ENCODE assay signal across 20 cellular contexts in the genomic region with DNA sequence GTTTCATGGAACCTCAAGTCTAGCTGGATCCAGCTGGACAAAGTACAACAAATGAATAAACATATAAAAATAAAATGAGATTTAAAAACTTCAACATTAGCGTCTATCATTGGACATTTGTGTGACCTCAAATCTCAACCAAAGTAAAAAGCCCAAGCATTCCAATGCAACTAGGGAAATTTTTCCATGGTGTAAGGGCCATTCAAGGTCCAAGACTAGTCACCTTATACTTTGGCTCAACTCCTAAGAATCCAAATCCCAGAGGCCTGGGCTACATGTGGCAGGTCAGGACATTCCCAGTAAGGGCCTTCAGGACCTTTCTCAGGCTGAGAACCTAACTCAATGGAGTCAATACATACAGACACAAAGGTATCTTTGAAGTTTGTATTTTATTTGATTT.
A peak's percentile ranks its signal among the peaks of the same experiment; 100 is the strongest.
DNase-seq lines count a peak whose midpoint lies in the region; ATAC-seq and TF ChIP-seq lines count a peak whose summit lies in the region.
"Had no signal": no experiment of that assay in that cellular context is flagged by ENCODE, and none has a peak within 500 bp of the region (broad histone marks: within the 10 kb centered on the region; RNA-seq: fewer than 3 reads in every experiment).

No MANE protein-coding gene starts in this region.

- no peak overlapping the region for H3K4me3 ChIP-seq in CD4-positive, alpha-beta memory T cell (ENCODE audit: low read length in 2 of 2)
- H3K4me3 ChIP-seq in thoracic aorta (no peak overlapping the region), BE2C (ENCODE audit: low read depth, low read length) (no peak overlapping the region)
- no peak overlapping the region for H3K4me3 ChIP-seq in CD8-positive, alpha-beta memory T cell (ENCODE audit: low read length)
- H3K4me3 ChIP-seq: BLaER1 treated with 17β-estradiol and CSF1 and Interleukin-3, amounts not matched to agents 10 nM and 100 nM; GM12878; HAP-1 had no signal

- intact Hi-C loops in CD4-positive, alpha-beta memory T cell (cut with micrococcal nuclease) = no loop called here

- peaks cover 28% of the 10 kb centered on the region for H3K4me1 ChIP-seq in CD4-positive, alpha-beta memory T cell (ENCODE audit: insufficient read depth, low read length)
- peaks cover 15 to 30% of the 10 kb centered on the region in 2 donors for H3K4me1 ChIP-seq in thoracic aorta (ENCODE audit: control insufficient read depth in 1 of 2, low read depth in 2 of 2)
- H3K4me1 ChIP-seq in BE2C = no peaks in the 10 kb centered on the region
- H3K4me1 ChIP-seq in CD8-positive, alpha-beta memory T cell (ENCODE audit: insufficient read depth, low read length) = peaks cover 26% of the 10 kb centered on the region
- H3K4me1 ChIP-seq: Caco-2, HAP-1 had no signal

- H3K36me3 Mint-ChIP-seq in activated CD8-positive, alpha-beta memory T cell treated with anti-CD3 and anti-CD28 coated beads, Interleukin-2, amount 10 ng/mL, durations not matched to agents 7 days and 5 days = peaks cover 15% of the 10 kb centered on the region
- H3K36me3 Mint-ChIP-seq in CD4-positive, alpha-beta memory T cell = peaks cover 0 to 3% of the 10 kb centered on the region in 2 donors
- peaks cover 4% of the 10 kb centered on the region for H3K36me3 Mint-ChIP-seq in T-cell
- peaks cover 0 to 21% (median 0%) of the 10 kb centered on the region in 3 donors for H3K36me3 Mint-ChIP-seq in CD8-positive, alpha-beta memory T cell
- H3K36me3 Mint-ChIP-seq: CD14-positive monocyte had no signal

- H3K9me3 Mint-ChIP-seq in activated CD8-positive, alpha-beta memory T cell treated with anti-CD3 and anti-CD28 coated beads, Interleukin-2, amount 10 ng/mL, durations not matched to agents 7 days and 5 days (ENCODE audit: low read depth) = peaks cover 13% of the 10 kb centered on the region
- H3K9me3 Mint-ChIP-seq in CD4-positive, alpha-beta memory T cell = peaks cover 0 to 10% (median 0%) of the 10 kb centered on the region in 8 donors
- peaks cover 2 to 15% (median 4%) of the 10 kb centered on the region in 3 donors for H3K9me3 Mint-ChIP-seq in T-cell
- H3K9me3 Mint-ChIP-seq in CD8-positive, alpha-beta memory T cell = peaks cover 0 to 16% (median 3%) of the 10 kb centered on the region in 5 donors

- no peaks in the 10 kb centered on the region for H3K27me3 ChIP-seq in CD4-positive, alpha-beta memory T cell (ENCODE audit: insufficient read depth, low read length)
- H3K27me3 ChIP-seq in thoracic aorta (replicated peaks; ENCODE audit: insufficient read depth) (no peaks in the 10 kb centered on the region), BE2C (no peaks in the 10 kb centered on the region)
- no peaks in the 10 kb centered on the region for H3K27me3 ChIP-seq in CD8-positive, alpha-beta memory T cell (ENCODE audit: insufficient read depth, low read length, poor library complexity, severe bottlenecking)
- H3K27me3 ChIP-seq: BLaER1 treated with 17β-estradiol and CSF1 and Interleukin-3, amounts not matched to agents 10 nM and 100 nM had no signal

- DNase-seq in activated CD8-positive, alpha-beta memory T cell treated with anti-CD3 and anti-CD28 coated beads, Interleukin-2, amount 10 ng/mL, durations not matched to agents 7 days and 5 days = no peak
- DNase-seq in activated CD8-positive, alpha-beta memory T cell treated with anti-CD3 and anti-CD28 coated beads, Interleukin-2, amount 50 U/mL, for 4 hours = no peak
- no peak for DNase-seq in CD4-positive, alpha-beta memory T cell
- no peak for DNase-seq in T-cell
- no peak for DNase-seq in thoracic aorta (ENCODE audit: low spot score)
- DNase-seq in BE2C = no peak
- no peak for DNase-seq in CD8-positive, alpha-beta memory T cell
- DNase-seq in activated CD4-positive, alpha-beta T cell treated with anti-CD3 and anti-CD28 coated beads, Interleukin-2, amount 50 U/mL, for 48 hours = no peak
- DNase-seq: Caco-2, DMS153, EL, GDM1, GOT3, HFFc6 had no signal

- CTCF ChIA-PET in activated CD8-positive, alpha-beta memory T cell treated with anti-CD3 and anti-CD28 coated beads, Interleukin-2, amount 10 ng/mL, durations not matched to agents 7 days and 5 days (lab: Charles Lee) = no interaction called here
- CTCF ChIA-PET in CD4-positive, alpha-beta memory T cell (lab: Charles Lee; ENCODE audit: partially characterized antibody) = interaction anchor here (1.5 kb wide), 1 partner anchor 46 kb away, joined by 3 read pairs; no protein-coding TSS in a partner anchor
- CTCF ChIA-PET in T-cell (lab: Charles Lee) = no interaction called here
- CTCF ChIA-PET in CD8-positive, alpha-beta memory T cell (lab: Charles Lee) = interaction anchor here (0.9 to 1.3 kb wide), 2 partner anchors 21 to 39 kb away, joined by 3 to 4 read pairs; no protein-coding TSS in a partner anchor

- no peak for ATAC-seq in activated CD8-positive, alpha-beta memory T cell treated with anti-CD3 and anti-CD28 coated beads, Interleukin-2, amount 10 ng/mL, durations not matched to agents 7 days and 5 days
- no peak for ATAC-seq in T-cell (replicated peaks in 1 of 4)
- peak; percentile 92 for ATAC-seq in thoracic aorta (ENCODE audit: insufficient number of reproducible peaks, low FRiP score, low read depth)
- ATAC-seq: GM12878 had no signal

- no peak overlapping the region for H3K27ac ChIP-seq in CD4-positive, alpha-beta memory T cell (ENCODE audit: low read depth, low read length)
- H3K27ac ChIP-seq in thoracic aorta = peak overlapping the region; percentile 74 to 82
- no peak overlapping the region for H3K27ac ChIP-seq in CD8-positive, alpha-beta memory T cell (ENCODE audit: low read depth, low read length)
- H3K27ac ChIP-seq: 22Rv1 had no signal

- peaks cover 15% of the 10 kb centered on the region for H3K4me1 Mint-ChIP-seq in activated CD8-positive, alpha-beta memory T cell treated with anti-CD3 and anti-CD28 coated beads, Interleukin-2, amount 10 ng/mL, durations not matched to agents 7 days and 5 days
- H3K4me1 Mint-ChIP-seq in CD4-positive, alpha-beta memory T cell = peaks cover 21 to 31% (median 25%) of the 10 kb centered on the region in 4 donors
- H3K4me1 Mint-ChIP-seq in T-cell = peaks cover 18 to 32% (median 32%) of the 10 kb centered on the region in 3 donors
- H3K4me1 Mint-ChIP-seq in CD8-positive, alpha-beta memory T cell = peaks cover 28 to 35% (median 31%) of the 10 kb centered on the region in 3 donors

- peak overlapping the region; percentile 24 for H3K27ac Mint-ChIP-seq in activated CD8-positive, alpha-beta memory T cell treated with anti-CD3 and anti-CD28 coated beads, Interleukin-2, amount 10 ng/mL, durations not matched to agents 7 days and 5 days
- H3K27ac Mint-ChIP-seq in CD4-positive, alpha-beta memory T cell = peak overlapping the region in 4 of 7 donors; percentile 41 to 98 (median 72)
- H3K27ac Mint-ChIP-seq in T-cell = peak overlapping the region; percentile 98 to 99
- H3K27ac Mint-ChIP-seq in CD8-positive, alpha-beta memory T cell = peak overlapping the region in 4 of 8 donors; percentile 6 to 93 (median 38)
- H3K27ac Mint-ChIP-seq: HFFc6 had no signal

- no peaks in the 10 kb centered on the region for H3K9me3 ChIP-seq in CD4-positive, alpha-beta memory T cell (ENCODE audit: control insufficient read depth in 1 of 2, low read length in 2 of 2)
- H3K9me3 ChIP-seq in thoracic aorta (no peaks in the 10 kb centered on the region), BE2C (no peaks in the 10 kb centered on the region)
- no peaks in the 10 kb centered on the region for H3K9me3 ChIP-seq in CD8-positive, alpha-beta memory T cell (ENCODE audit: low read length)
- H3K9me3 ChIP-seq: Caco-2, HAP-1 had no signal

- H3K36me3 ChIP-seq in CD4-positive, alpha-beta memory T cell (ENCODE audit: insufficient read depth, low read length) = no peaks in the 10 kb centered on the region
- H3K36me3 ChIP-seq in thoracic aorta (no peaks in the 10 kb centered on the region), BE2C (no peaks in the 10 kb centered on the region)
- H3K36me3 ChIP-seq in CD8-positive, alpha-beta memory T cell (ENCODE audit: insufficient read depth, low read length) = no peaks in the 10 kb centered on the region
- H3K36me3 ChIP-seq: HAP-1 had no signal

- POLR2A ChIA-PET in CD4-positive, alpha-beta memory T cell (lab: Charles Lee; ENCODE audit: partially characterized antibody) = interaction anchor here (1.1 to 2.3 kb wide), 3 partner anchors 10 to 1179 kb away, joined by 3 to 16 read pairs (median 11); partner anchors contain the start of gene KDM4C
- POLR2A ChIA-PET in T-cell (lab: Charles Lee) = no interaction called here
- POLR2A ChIA-PET in CD8-positive, alpha-beta memory T cell (lab: Charles Lee) = interaction anchor here (1.5 kb wide), 1 partner anchor 39 kb away, joined by 4 read pairs; no protein-coding TSS in a partner anchor

- H3K27me3 Mint-ChIP-seq in activated CD8-positive, alpha-beta memory T cell treated with anti-CD3 and anti-CD28 coated beads, Interleukin-2, amount 10 ng/mL, durations not matched to agents 7 days and 5 days = no peaks in the 10 kb centered on the region
- H3K27me3 Mint-ChIP-seq in CD4-positive, alpha-beta memory T cell = no peaks in the 10 kb centered on the region
- no peaks in the 10 kb centered on the region for H3K27me3 Mint-ChIP-seq in T-cell
- no peaks in the 10 kb centered on the region for H3K27me3 Mint-ChIP-seq in CD8-positive, alpha-beta memory T cell
- H3K27me3 Mint-ChIP-seq: B cell had no signal

- TF ChIP-seq CTCF in thoracic aorta (IDR thresholded peaks at IDR 0.05) = no peak
- TF ChIP-seq CTCF in BE2C (IDR thresholded peaks at IDR 0.05; ENCODE audit: low read depth, low read length) = no peak

- no peak overlapping the region for H3K4me3 Mint-ChIP-seq in activated CD8-positive, alpha-beta memory T cell treated with anti-CD3 and anti-CD28 coated beads, Interleukin-2, amount 10 ng/mL, durations not matched to agents 7 days and 5 days
- H3K4me3 Mint-ChIP-seq in CD4-positive, alpha-beta memory T cell = peak overlapping the region in 1 of 8 donors; percentile 26
- no peak overlapping the region for H3K4me3 Mint-ChIP-seq in T-cell
- no peak overlapping the region for H3K4me3 Mint-ChIP-seq in CD8-positive, alpha-beta memory T cell
- H3K4me3 Mint-ChIP-seq: B cell, CD14-positive monocyte, HFFc6 had no signal

Comparison
In these comparisons a context has a peak if more than half of its experiments do, and no peak if none do; other contexts are left out.
1. H3K27ac ChIP-seq: peak in thoracic aorta (2 of 2); none in CD4-positive, alpha-beta memory T cell (single experiment) and CD8-positive, alpha-beta memory T cell (single experiment).
2. CTCF ChIA-PET loops: an anchor here in CD4-positive, alpha-beta memory T cell (1.5 kb wide) and CD8-positive, alpha-beta memory T cell (0.9 to 1.3 kb wide); none called in activated CD8-positive, alpha-beta memory T cell treated with anti-CD3 and anti-CD28 coated beads, Interleukin-2, amount 10 ng/mL, durations not matched to agents 7 days and 5 days and T-cell.
3. POLR2A ChIA-PET loops: an anchor here in CD4-positive, alpha-beta memory T cell (1.1 to 2.3 kb wide) and CD8-positive, alpha-beta memory T cell (1.5 kb wide); none called in T-cell.